1 cellular context compared by ENCODE assay signal in the genomic region with DNA sequence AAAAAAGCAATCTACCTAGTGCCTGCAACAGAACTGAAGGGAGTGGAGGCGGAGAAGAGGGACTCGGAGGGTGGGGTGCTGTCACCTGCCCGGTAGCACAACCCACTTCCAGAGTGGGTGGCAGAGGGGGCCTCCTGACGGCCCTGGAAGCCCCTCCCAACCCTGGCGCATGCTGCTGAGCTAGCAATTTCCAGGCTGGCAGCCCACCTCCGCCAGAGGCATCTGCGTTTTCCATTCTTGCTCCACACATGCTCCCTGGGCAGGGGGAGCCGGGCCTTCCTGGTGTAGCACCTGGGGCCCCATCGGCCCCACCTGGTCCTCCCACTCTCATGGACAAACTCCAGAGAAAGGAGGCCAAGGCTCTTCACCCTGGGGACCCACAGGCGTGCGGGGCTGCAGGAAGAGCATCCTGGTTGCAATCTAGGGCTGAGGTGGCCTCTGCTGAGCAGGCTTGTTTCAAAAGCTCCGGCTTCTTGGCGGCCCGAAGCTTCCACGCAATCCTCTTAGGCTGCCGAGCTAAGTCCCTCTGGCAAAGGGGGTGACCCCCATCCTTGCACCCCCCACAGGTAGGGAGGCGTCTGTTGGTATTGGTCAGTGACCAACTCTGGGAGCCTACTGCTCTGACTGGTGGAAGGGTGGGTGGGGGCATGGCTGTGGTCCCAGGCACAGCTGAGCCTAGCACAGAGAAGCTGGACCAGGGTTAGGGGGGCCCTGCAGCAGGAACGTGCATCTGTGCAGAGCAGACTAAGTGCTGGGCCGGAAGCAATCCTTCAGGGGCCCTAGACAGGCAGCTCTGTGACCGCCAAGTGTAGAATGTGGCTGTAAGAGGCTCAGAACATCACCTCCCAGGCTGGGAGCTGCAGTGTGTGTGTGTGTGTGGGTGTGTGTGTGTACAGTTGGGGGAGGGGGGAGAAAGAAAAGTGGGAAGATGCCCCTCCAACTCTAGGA.
TF ChIP-seq lines count a peak whose summit lies in the region.

No MANE protein-coding gene starts in this region.

TF ChIP-seq in HEK293, 187 proteins besides CTCF, POLR2A, EP300 and RAD21 (continued from another document):
- TF ChIP-seq, protein P1, sequence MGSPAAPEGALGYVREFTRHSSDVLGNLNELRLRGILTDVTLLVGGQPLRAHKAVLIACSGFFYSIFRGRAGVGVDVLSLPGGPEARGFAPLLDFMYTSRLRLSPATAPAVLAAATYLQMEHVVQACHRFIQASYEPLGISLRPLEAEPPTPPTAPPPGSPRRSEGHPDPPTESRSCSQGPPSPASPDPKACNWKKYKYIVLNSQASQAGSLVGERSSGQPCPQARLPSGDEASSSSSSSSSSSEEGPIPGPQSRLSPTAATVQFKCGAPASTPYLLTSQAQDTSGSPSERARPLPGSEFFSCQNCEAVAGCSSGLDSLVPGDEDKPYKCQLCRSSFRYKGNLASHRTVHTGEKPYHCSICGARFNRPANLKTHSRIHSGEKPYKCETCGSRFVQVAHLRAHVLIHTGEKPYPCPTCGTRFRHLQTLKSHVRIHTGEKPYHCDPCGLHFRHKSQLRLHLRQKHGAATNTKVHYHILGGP (tag by site-specific recombination; IDR thresholded peaks at IDR 0.05): no peak
- TF ChIP-seq ZNF785 (tag by site-specific recombination; IDR thresholded peaks at IDR 0.05) (no peak), ZNF155 (tag by site-specific recombination; IDR thresholded peaks at IDR 0.05) (no peak), ZFP69B (tag by site-specific recombination; IDR thresholded peaks at IDR 0.05) (no peak), ZNF211 (tag by site-specific recombination; IDR thresholded peaks at IDR 0.05; ENCODE audit: low read depth) (no peak), ZBTB17 (tag by site-specific recombination; IDR thresholded peaks at IDR 0.05) (no peak), ZBTB48 (tag by site-specific recombination; IDR thresholded peaks at IDR 0.05) (no peak), ZNF585B (tag by site-specific recombination; IDR thresholded peaks at IDR 0.05) (no peak), ZNF248 (tag by site-specific recombination; IDR thresholded peaks at IDR 0.05) (no peak), ZNF791 (tag by site-specific recombination; IDR thresholded peaks at IDR 0.05) (no peak), OVOL3 (tag by site-specific recombination; IDR thresholded peaks at IDR 0.05) (no peak), GLIS1 (tag by site-specific recombination; IDR thresholded peaks at IDR 0.05) (0 out of 2 replicates have a peak, but pooled peaks have one; percentile 23), ZFHX2 (tag by site-specific recombination; conservative IDR thresholded peaks at IDR 0.05) (peak; percentile 90), MYNN (tag by site-specific recombination; IDR thresholded peaks at IDR 0.05; ENCODE audit: borderline replicate concordance) (no peak), ZNF426 (tag by site-specific recombination; IDR thresholded peaks at IDR 0.05) (no peak), ZNF423 (tag by site-specific recombination; IDR thresholded peaks at IDR 0.05) (no peak), ZNF350 (tag by site-specific recombination; IDR thresholded peaks at IDR 0.05) (no peak)
- TF ChIP-seq, protein P2, sequence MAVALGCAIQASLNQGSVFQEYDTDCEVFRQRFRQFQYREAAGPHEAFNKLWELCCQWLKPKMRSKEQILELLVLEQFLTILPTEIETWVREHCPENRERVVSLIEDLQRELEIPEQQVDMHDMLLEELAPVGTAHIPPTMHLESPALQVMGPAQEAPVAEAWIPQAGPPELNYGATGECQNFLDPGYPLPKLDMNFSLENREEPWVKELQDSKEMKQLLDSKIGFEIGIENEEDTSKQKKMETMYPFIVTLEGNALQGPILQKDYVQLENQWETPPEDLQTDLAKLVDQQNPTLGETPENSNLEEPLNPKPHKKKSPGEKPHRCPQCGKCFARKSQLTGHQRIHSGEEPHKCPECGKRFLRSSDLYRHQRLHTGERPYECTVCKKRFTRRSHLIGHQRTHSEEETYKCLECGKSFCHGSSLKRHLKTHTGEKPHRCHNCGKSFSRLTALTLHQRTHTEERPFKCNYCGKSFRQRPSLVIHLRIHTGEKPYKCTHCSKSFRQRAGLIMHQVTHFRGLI (tag by site-specific recombination; IDR thresholded peaks at IDR 0.05): no peak
- TF ChIP-seq, protein P3, sequence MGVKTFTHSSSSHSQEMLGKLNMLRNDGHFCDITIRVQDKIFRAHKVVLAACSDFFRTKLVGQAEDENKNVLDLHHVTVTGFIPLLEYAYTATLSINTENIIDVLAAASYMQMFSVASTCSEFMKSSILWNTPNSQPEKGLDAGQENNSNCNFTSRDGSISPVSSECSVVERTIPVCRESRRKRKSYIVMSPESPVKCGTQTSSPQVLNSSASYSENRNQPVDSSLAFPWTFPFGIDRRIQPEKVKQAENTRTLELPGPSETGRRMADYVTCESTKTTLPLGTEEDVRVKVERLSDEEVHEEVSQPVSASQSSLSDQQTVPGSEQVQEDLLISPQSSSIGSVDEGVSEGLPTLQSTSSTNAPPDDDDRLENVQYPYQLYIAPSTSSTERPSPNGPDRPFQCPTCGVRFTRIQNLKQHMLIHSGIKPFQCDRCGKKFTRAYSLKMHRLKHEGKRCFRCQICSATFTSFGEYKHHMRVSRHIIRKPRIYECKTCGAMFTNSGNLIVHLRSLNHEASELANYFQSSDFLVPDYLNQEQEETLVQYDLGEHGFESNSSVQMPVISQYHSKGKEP (tag by site-specific recombination; IDR thresholded peaks at IDR 0.05): no peak
- TF ChIP-seq, protein P4, sequence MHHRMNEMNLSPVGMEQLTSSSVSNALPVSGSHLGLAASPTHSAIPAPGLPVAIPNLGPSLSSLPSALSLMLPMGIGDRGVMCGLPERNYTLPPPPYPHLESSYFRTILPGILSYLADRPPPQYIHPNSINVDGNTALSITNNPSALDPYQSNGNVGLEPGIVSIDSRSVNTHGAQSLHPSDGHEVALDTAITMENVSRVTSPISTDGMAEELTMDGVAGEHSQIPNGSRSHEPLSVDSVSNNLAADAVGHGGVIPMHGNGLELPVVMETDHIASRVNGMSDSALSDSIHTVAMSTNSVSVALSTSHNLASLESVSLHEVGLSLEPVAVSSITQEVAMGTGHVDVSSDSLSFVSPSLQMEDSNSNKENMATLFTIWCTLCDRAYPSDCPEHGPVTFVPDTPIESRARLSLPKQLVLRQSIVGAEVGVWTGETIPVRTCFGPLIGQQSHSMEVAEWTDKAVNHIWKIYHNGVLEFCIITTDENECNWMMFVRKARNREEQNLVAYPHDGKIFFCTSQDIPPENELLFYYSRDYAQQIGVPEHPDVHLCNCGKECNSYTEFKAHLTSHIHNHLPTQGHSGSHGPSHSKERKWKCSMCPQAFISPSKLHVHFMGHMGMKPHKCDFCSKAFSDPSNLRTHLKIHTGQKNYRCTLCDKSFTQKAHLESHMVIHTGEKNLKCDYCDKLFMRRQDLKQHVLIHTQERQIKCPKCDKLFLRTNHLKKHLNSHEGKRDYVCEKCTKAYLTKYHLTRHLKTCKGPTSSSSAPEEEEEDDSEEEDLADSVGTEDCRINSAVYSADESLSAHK (tag by site-specific recombination; IDR thresholded peaks at IDR 0.05): no peak
- TF ChIP-seq, protein P5, sequence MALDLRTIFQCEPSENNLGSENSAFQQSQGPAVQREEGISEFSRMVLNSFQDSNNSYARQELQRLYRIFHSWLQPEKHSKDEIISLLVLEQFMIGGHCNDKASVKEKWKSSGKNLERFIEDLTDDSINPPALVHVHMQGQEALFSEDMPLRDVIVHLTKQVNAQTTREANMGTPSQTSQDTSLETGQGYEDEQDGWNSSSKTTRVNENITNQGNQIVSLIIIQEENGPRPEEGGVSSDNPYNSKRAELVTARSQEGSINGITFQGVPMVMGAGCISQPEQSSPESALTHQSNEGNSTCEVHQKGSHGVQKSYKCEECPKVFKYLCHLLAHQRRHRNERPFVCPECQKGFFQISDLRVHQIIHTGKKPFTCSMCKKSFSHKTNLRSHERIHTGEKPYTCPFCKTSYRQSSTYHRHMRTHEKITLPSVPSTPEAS (tag by site-specific recombination; IDR thresholded peaks at IDR 0.05): peak; percentile 42; the same call in 1 of the 2 replicates
- TF ChIP-seq, protein P6, sequence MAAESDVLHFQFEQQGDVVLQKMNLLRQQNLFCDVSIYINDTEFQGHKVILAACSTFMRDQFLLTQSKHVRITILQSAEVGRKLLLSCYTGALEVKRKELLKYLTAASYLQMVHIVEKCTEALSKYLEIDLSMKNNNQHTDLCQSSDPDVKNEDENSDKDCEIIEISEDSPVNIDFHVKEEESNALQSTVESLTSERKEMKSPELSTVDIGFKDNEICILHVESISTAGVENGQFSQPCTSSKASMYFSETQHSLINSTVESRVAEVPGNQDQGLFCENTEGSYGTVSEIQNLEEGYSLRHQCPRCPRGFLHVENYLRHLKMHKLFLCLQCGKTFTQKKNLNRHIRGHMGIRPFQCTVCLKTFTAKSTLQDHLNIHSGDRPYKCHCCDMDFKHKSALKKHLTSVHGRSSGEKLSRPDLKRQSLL (tag by site-specific recombination; IDR thresholded peaks at IDR 0.05): no peak
